Comparison of ENCODE assay signal across 8 cellular contexts in genomic region chr2:54568876-54569298, GRCh38.
A peak's percentile ranks its signal among the peaks of the same experiment; 100 is the strongest.
DNase-seq lines count a peak whose midpoint lies in the region; ATAC-seq, FAIRE-seq and TF ChIP-seq lines count a peak whose summit lies in the region.

No MANE protein-coding gene starts in this region.

- TF ChIP-seq EP300 in gastroesophageal sphincter (IDR thresholded peaks at IDR 0.05), result no peak

- TF ChIP-seq POLR2A in gastroesophageal sphincter (IDR thresholded peaks at IDR 0.05), result no peak

- H3K79me2 ChIP-seq in KMS-11 (ENCODE audit: insufficient read depth, low read depth), result peaks cover 95% of the 10 kb centered on the region

- H3K9ac ChIP-seq in BLaER1 treated with 17β-estradiol and CSF1 and Interleukin-3, amounts not matched to agents 10 nM and 100 nM, result peak overlapping the region; percentile 22 to 79 (median 69); a peak in 20 of 22 replicates
- H3K9ac ChIP-seq in KMS-11, result peak overlapping the region; percentile 64; the same call in 1 of the 2 replicates

- peak overlapping the region in 10 of 11 experiments; percentile 48 to 94 (median 82); a peak in 20 of 22 replicates for H3K27ac ChIP-seq in BLaER1 treated with 17β-estradiol and CSF1 and Interleukin-3, amounts not matched to agents 10 nM and 100 nM
- H3K27ac ChIP-seq in KMS-11 (peak overlapping the region; percentile 93), gastroesophageal sphincter (peak overlapping the region in 3 of 4 donors; percentile 12 to 65 (median 44))

- H3K9me3 ChIP-seq in BLaER1 treated with 17β-estradiol and CSF1 and Interleukin-3, amounts not matched to agents 10 nM and 100 nM (replicated peaks in 1 of 11), result no peaks in the 10 kb centered on the region
- H3K9me3 ChIP-seq in gastroesophageal sphincter, result no peaks in the 10 kb centered on the region

- ATAC-seq in GM19395 (IDR thresholded peaks at IDR 0.05; ENCODE audit: unreplicated experiment) (peak; percentile 38), gastroesophageal sphincter (no peak), HG03439 (IDR thresholded peaks at IDR 0.05; ENCODE audit: unreplicated experiment) (no peak)

- peaks cover 0 to 95% (median 20%) of the 10 kb centered on the region in 11 experiments; a peak in 14 of 22 replicates for H4K20me1 ChIP-seq in BLaER1 treated with 17β-estradiol and CSF1 and Interleukin-3, amounts not matched to agents 10 nM and 100 nM
- no peaks in the 10 kb centered on the region for H4K20me1 ChIP-seq in KMS-11 (ENCODE audit: insufficient read depth)

- H3K27me3 ChIP-seq in BLaER1 treated with 17β-estradiol and CSF1 and Interleukin-3, amounts not matched to agents 10 nM and 100 nM, result no peaks in the 10 kb centered on the region
- H3K27me3 ChIP-seq in KMS-11 (ENCODE audit: insufficient read depth, low read depth), result no peaks in the 10 kb centered on the region
- H3K27me3 ChIP-seq in gastroesophageal sphincter, result no peaks in the 10 kb centered on the region

- FAIRE-seq in urothelium cell line (lab: Jason Lieb, UNC), result no peak

- peak overlapping the region; percentile 85 to 98 (median 92) for H3K4me2 ChIP-seq in BLaER1 treated with 17β-estradiol and CSF1 and Interleukin-3, amounts not matched to agents 10 nM and 100 nM
- H3K4me2 ChIP-seq in KMS-11, result peak overlapping the region; percentile 86

- WGBS in gastroesophageal sphincter (ENCODE audit: low coverage in 1 of 2), 2 donors, result 33 to 55% methylated on average over 5 of the region's 5 CpGs

- peaks cover 90 to 100% (median 99%) of the 10 kb centered on the region in 10 experiments for H3K4me1 ChIP-seq in BLaER1 treated with 17β-estradiol and CSF1 and Interleukin-3, amounts not matched to agents 10 nM and 100 nM
- H3K4me1 ChIP-seq in KMS-11 (ENCODE audit: low read depth, poor library complexity, severe bottlenecking) (peaks cover 100% of the 10 kb centered on the region), gastroesophageal sphincter (peaks cover 17 to 90% (median 45%) of the 10 kb centered on the region in 3 donors)

- H3K36me3 ChIP-seq in BLaER1 treated with 17β-estradiol and CSF1 and Interleukin-3, amounts not matched to agents 10 nM and 100 nM, result peaks cover 0 to 59% (median 38%) of the 10 kb centered on the region in 11 experiments; a peak in 13 of 22 replicates
- H3K36me3 ChIP-seq in KMS-11 (ENCODE audit: insufficient read depth) (no peaks in the 10 kb centered on the region; the same call in 1 of the 2 replicates), gastroesophageal sphincter (no peaks in the 10 kb centered on the region)

- TF ChIP-seq CTCF in KMS-11 (conservative IDR thresholded peaks at IDR 0.05; ENCODE audit: low read depth, low read length) (no peak), gastroesophageal sphincter (IDR thresholded peaks at IDR 0.05) (no peak)

- no peak overlapping the region for H2AFZ ChIP-seq in KMS-11 (ENCODE audit: low read depth)

- DNase-seq in urothelium cell line (ENCODE audit: low spot score) (no peak), NCI-H2196 treated with DMSO at 0.1 percent for 48 hours (lab: John Stamatoyannopoulos, UW; ENCODE audit: unreplicated experiment) (no peak), NCI-H446 treated with DMSO at 0.1 percent for 48 hours (lab: John Stamatoyannopoulos, UW) (no peak)

- H3K4me3 ChIP-seq in BLaER1 treated with 17β-estradiol and CSF1 and Interleukin-3, amounts not matched to agents 10 nM and 100 nM, result peak overlapping the region; percentile 14 to 54 (median 40); a peak in 14 of 20 replicates
- H3K4me3 ChIP-seq in KMS-11 (IDR thresholded peaks at IDR 0.05; ENCODE audit: insufficient read depth, low read depth, low read length) (no peak overlapping the region), gastroesophageal sphincter (no peak overlapping the region)

Comparison
In these comparisons a context has a peak if more than half of its experiments do, and no peak if none do; other contexts are left out.
1. H3K4me3 ChIP-seq: peak in BLaER1 treated with 17β-estradiol and CSF1 and Interleukin-3, amounts not matched to agents 10 nM and 100 nM (10 of 10); none in KMS-11 (single experiment) and gastroesophageal sphincter (0 of 2).
2. Peak in every context shown above with its lines, with median percentiles within 50 percentile points of each other: H3K27ac ChIP-seq.